Comparison of ENCODE assay signal across 8 cellular contexts in genomic region chr22:41976070-41976901, GRCh38. TPM values are rescaled to one million over a fixed set of nuclear protein-coding genes. Genes with fewer than 3 reads are reported as not detected.
A peak's percentile ranks its signal among the peaks of the same experiment; 100 is the strongest.
DNase-seq lines count a peak whose midpoint lies in the region; ATAC-seq and TF ChIP-seq lines count a peak whose summit lies in the region.

No MANE protein-coding gene starts in this region.

- peak; percentile 78 to 80 for ATAC-seq in activated T-cell treated with anti-CD3 and anti-CD28 coated beads, Interleukin-2, amount 50 U/mL, for 72 hours (replicated peaks in 1 of 2)
- ATAC-seq in HG02798 (IDR thresholded peaks at IDR 0.05; ENCODE audit: poor library complexity, unreplicated experiment) (no peak), HG03135 (IDR thresholded peaks at IDR 0.05; ENCODE audit: unreplicated experiment) (no peak)

- DNase-seq in NCI-H2196 (lab: John Stamatoyannopoulos, UW; ENCODE audit: unreplicated experiment) = peak; percentile 65
- peak; percentile 70 to 72 for DNase-seq in activated T-cell treated with anti-CD3 and anti-CD28 coated beads, Interleukin-2, amount 50 U/mL, for 72 hours
- no peak for DNase-seq in fibroblast of villous mesenchyme (ENCODE audit: low read depth)
- no peak for DNase-seq in osteocyte (ENCODE audit: extremely low spot score, unreplicated experiment)
- no peak for DNase-seq in mesenteric fat pad (ENCODE audit: low spot score)

- H3K4me1 Mint-ChIP-seq in activated T-cell treated with anti-CD3 and anti-CD28 coated beads, Interleukin-2, amount 50 U/mL, for 72 hours (ENCODE audit: low read depth) = peaks cover 7% of the 10 kb centered on the region
- peaks cover 3% of the 10 kb centered on the region for H3K4me1 Mint-ChIP-seq in osteocyte (ENCODE audit: unreplicated experiment)

- no peaks in the 10 kb centered on the region for H3K9me3 Mint-ChIP-seq in activated T-cell treated with anti-CD3 and anti-CD28 coated beads, Interleukin-2, amount 50 U/mL, for 72 hours
- no peaks in the 10 kb centered on the region for H3K9me3 Mint-ChIP-seq in osteocyte (ENCODE audit: unreplicated experiment)

- H3K36me3 Mint-ChIP-seq in activated T-cell treated with anti-CD3 and anti-CD28 coated beads, Interleukin-2, amount 50 U/mL, for 72 hours (ENCODE audit: insufficient read depth in 2 of 2) = no peaks in the 10 kb centered on the region
- no peaks in the 10 kb centered on the region for H3K36me3 Mint-ChIP-seq in osteocyte (ENCODE audit: unreplicated experiment)

- peak overlapping the region; percentile 51; the same call in 1 of the 2 replicates for H3K4me3 ChIP-seq in GM08714 (ENCODE audit: low read length)
- peak overlapping the region; percentile 40 for H3K4me3 ChIP-seq in fibroblast of villous mesenchyme (ENCODE audit: low read depth, low read length)

- H3K4me3 Mint-ChIP-seq in activated T-cell treated with anti-CD3 and anti-CD28 coated beads, Interleukin-2, amount 50 U/mL, for 72 hours = peak overlapping the region; percentile 77 to 84
- H3K4me3 Mint-ChIP-seq in osteocyte (ENCODE audit: unreplicated experiment) = peak overlapping the region; percentile 65

- H3K27me3 Mint-ChIP-seq in activated T-cell treated with anti-CD3 and anti-CD28 coated beads, Interleukin-2, amount 50 U/mL, for 72 hours (ENCODE audit: low read depth) = peaks cover 51% of the 10 kb centered on the region
- peaks cover 54% of the 10 kb centered on the region for H3K27me3 Mint-ChIP-seq in osteocyte (ENCODE audit: unreplicated experiment)

- no peak overlapping the region for H3K27ac Mint-ChIP-seq in activated T-cell treated with anti-CD3 and anti-CD28 coated beads, Interleukin-2, amount 50 U/mL, for 72 hours
- H3K27ac Mint-ChIP-seq in osteocyte (ENCODE audit: unreplicated experiment) = no peak overlapping the region

- TF ChIP-seq CTCF in fibroblast of villous mesenchyme (IDR thresholded peaks at IDR 0.05; ENCODE audit: insufficient read depth, low read depth, low read length) = no peak
- no peak for TF ChIP-seq CTCF in osteocyte (IDR thresholded peaks at IDR 0.05)

RNA-seq across cellular contexts. Expression of gene SEPTIN3, which starts 7.0 kb away (rescaled TPM):
- 1 to 10 TPM; 4.5 to 4.7 TPM for total RNA-seq in activated T-cell treated with anti-CD3 and anti-CD28 coated beads, Interleukin-2, amount 50 U/mL, for 72 hours
- total RNA-seq in fibroblast of villous mesenchyme (under 0.01 TPM in 2 replicates), osteocyte (0.42 and 0.46 TPM in 2 replicates), mesenteric fat pad (0.55 TPM)

RNA-seq across cellular contexts. Expression of gene WBP2NL, which starts 22.3 kb away (rescaled TPM):
- total RNA-seq in activated T-cell treated with anti-CD3 and anti-CD28 coated beads, Interleukin-2, amount 50 U/mL, for 72 hours = 1 to 10 TPM; 3.9 to 4.3 TPM
- total RNA-seq in fibroblast of villous mesenchyme = 0.32 and 0.43 TPM in 2 replicates
- total RNA-seq in osteocyte = not detected in 2 replicates
- total RNA-seq in mesenteric fat pad = 0.61 TPM

RNA-seq across cellular contexts. Expression of gene CENPM, which starts 29.3 kb away (rescaled TPM):
- total RNA-seq in activated T-cell treated with anti-CD3 and anti-CD28 coated beads, Interleukin-2, amount 50 U/mL, for 72 hours = 10 to 100 TPM; 66.1 to 74.5 TPM
- total RNA-seq in fibroblast of villous mesenchyme (14.2 and 21.6 TPM in 2 replicates), osteocyte (6.9 and 7.2 TPM in 2 replicates), mesenteric fat pad (not detected)

RNA-seq across cellular contexts. Expression of gene TNFRSF13C, which starts 49.7 kb away (rescaled TPM):
- 1 to 10 TPM; 6.1 to 7.3 TPM for total RNA-seq in activated T-cell treated with anti-CD3 and anti-CD28 coated beads, Interleukin-2, amount 50 U/mL, for 72 hours
- total RNA-seq in fibroblast of villous mesenchyme = under 0.01 TPM in 2 replicates
- 0.18 and 0.27 TPM in 2 replicates for total RNA-seq in osteocyte
- total RNA-seq in mesenteric fat pad = 0.19 TPM

Comparison
In these comparisons a context has a peak if more than half of its experiments do, and no peak if none do; other contexts are left out.
1. DNase-seq: peak in NCI-H2196 (single experiment) and activated T-cell treated with anti-CD3 and anti-CD28 coated beads, Interleukin-2, amount 50 U/mL, for 72 hours (2 of 2); none in fibroblast of villous mesenchyme (single experiment), osteocyte (single experiment) and mesenteric fat pad (single experiment).
2. ATAC-seq: peak in activated T-cell treated with anti-CD3 and anti-CD28 coated beads, Interleukin-2, amount 50 U/mL, for 72 hours (2 of 2); none in HG02798 (single experiment) and HG03135 (single experiment).